ENCODE assay signal across 1 cellular context in the genomic region with DNA sequence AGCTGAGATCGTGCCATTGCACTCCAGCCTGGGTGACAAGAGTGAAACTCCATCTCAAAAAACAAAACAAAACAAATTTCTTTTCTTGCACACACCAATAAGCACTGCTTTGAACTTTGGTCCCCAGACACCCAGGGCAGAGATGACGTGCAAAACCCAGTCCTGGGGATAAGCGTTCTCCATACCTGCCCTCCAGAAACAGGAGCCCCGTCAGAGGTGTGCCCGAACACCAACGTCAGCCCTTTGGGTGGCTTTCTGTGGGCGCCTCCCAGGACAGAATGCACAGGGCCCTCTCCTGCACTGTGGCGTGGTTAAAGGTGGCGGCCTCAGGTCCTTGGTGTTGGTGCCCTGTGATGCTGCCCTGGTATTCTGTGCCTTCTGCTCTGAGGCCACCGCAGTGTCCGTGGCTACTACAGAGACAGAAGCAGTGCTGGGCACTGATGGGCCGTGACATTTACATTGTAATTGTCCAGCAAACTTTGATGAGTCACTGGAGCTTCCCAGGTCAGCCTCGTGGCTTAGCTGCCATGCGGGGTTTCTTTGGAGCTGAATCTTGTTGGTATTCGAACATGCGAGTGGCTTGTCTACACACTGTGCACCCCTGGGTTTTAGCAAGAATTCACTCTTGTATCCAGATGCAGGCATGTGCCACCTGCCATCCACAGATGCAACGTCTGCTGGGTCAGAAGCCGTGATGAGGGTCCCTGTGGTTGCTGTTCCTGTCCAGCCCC.
TF ChIP-seq lines count a peak whose summit lies in the region.

No MANE protein-coding gene starts in this region.

TF ChIP-seq in HepG2, 621 proteins besides CTCF, POLR2A, EP300 and RAD21 (continued from another document):
- TF ChIP-seq, protein P1, sequence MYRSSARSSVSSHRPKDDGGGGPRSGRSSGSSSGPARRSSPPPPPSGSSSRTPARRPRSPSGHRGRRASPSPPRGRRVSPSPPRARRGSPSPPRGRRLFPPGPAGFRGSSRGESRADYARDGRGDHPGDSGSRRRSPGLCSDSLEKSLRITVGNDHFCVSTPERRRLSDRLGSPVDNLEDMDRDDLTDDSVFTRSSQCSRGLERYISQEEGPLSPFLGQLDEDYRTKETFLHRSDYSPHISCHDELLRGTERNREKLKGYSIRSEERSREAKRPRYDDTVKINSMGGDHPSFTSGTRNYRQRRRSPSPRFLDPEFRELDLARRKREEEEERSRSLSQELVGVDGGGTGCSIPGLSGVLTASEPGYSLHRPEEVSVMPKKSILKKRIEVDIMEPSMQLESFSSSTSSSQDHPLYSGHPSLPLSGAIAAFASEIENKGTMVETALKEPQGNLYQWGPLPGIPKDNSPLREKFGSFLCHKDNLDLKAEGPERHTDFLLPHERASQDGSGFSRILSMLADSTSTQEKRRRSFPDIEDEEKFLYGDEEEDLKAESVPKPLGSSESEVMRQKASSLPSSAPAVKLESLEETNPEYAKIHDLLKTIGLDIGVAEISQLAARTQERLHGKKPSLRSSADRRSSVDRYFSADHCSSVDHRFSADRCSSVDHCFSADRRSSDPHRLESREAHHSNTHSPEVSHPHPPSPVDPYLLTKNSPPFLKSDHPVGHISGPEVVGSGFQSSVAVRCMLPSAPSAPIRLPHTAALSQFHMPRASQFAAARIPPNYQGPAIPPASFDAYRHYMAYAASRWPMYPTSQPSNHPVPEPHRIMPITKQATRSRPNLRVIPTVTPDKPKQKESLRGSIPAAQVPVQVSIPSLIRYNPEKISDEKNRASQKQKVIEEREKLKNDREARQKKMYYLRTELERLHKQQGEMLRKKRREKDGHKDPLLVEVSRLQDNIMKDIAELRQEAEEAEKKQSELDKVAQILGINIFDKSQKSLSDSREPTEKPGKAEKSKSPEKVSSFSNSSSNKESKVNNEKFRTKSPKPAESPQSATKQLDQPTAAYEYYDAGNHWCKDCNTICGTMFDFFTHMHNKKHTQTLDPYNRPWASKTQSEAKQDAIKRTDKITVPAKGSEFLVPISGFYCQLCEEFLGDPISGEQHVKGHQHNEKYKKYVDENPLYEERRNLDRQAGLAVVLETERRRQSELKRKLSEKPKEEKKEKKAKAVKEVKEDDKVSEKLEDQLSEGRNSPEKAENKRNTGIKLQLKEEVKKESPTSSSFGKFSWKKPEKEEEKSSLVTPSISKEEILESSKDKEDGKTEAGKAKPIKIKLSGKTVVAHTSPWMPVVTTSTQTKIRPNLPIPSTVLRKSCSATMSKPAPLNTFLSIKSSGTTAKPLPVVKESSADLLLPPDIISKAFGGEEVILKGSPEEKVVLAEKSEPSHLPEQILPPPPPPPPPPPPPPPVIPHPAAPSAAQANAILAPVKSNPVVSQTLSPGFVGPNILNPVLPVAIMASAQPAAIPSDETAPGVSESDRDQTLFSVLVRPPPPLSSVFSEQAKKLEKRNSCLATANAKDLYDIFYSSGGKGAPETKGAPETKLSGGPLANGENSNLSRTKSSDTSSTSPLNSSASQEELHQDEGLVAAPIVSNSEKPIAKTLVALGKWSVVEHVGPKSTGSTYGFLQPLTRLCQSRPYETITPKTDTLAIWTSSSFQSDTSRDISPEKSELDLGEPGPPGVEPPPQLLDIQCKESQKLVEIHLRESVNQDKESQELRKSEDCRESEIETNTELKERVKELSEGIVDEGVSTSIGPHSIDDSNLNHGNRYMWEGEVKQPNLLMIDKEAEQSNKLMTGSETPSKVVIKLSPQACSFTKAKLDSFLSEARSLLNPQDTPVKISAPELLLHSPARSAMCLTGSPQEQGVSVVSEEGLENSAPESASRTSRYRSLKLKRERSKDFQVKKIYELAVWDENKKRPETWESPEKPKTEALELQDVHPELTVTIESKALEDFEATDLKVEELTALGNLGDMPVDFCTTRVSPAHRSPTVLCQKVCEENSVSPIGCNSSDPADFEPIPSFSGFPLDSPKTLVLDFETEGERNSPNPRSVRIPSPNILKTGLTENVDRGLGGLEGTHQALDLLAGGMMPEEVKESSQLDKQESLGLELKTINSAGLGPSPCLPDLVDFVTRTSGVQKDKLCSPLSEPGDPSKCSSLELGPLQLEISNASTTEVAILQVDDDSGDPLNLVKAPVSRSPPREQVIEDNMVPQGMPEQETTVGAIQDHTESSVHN (CRISPR knock-in tag; IDR thresholded peaks at IDR 0.05), result no peak
- TF ChIP-seq ARNT2 (CRISPR knock-in tag; IDR thresholded peaks at IDR 0.05; ENCODE audit: low read depth) (no peak), JDP2 (CRISPR knock-in tag; IDR thresholded peaks at IDR 0.05; ENCODE audit: borderline replicate concordance) (no peak), SAFB2 (CRISPR knock-in tag; IDR thresholded peaks at IDR 0.05; ENCODE audit: borderline replicate concordance, low read depth) (no peak), TBX3 (IDR thresholded peaks at IDR 0.05; ENCODE audit: borderline replicate concordance) (no peak), ARNT (IDR thresholded peaks at IDR 0.05) (no peak), ZNF451 (CRISPR knock-in tag; IDR thresholded peaks at IDR 0.05) (no peak), ZFP36L2 (CRISPR knock-in tag; IDR thresholded peaks at IDR 0.05) (no peak), ZBTB38 (CRISPR knock-in tag; IDR thresholded peaks at IDR 0.05) (peak; percentile 37; the same call in 1 of the 2 replicates), SCMH1 (CRISPR knock-in tag; IDR thresholded peaks at IDR 0.05; ENCODE audit: borderline replicate concordance) (no peak), NAIF1 (CRISPR knock-in tag; IDR thresholded peaks at IDR 0.05; ENCODE audit: borderline replicate concordance) (no peak), MEIS2 (CRISPR knock-in tag; IDR thresholded peaks at IDR 0.05) (no peak), MXI1 (IDR thresholded peaks at IDR 0.05; ENCODE audit: borderline replicate concordance, low read depth, low read length) (peak; percentile 39; the same call in 1 of the 3 replicates), ZC3H13 (CRISPR knock-in tag; IDR thresholded peaks at IDR 0.05) (no peak), HNF4G (IDR thresholded peaks at IDR 0.05; ENCODE audit: borderline replicate concordance, low read depth, low read length) (no peak), HNF4G (CRISPR knock-in tag; IDR thresholded peaks at IDR 0.05; ENCODE audit: borderline replicate concordance, low read depth) (no peak), ZNF121 (CRISPR knock-in tag; IDR thresholded peaks at IDR 0.05) (no peak), POGZ (CRISPR knock-in tag; IDR thresholded peaks at IDR 0.05) (no peak), NFE2L2 (IDR thresholded peaks at IDR 0.05; ENCODE audit: low read length) (peak; percentile 61; the same call in 1 of the 2 replicates), FIP1L1 (IDR thresholded peaks at IDR 0.05; ENCODE audit: borderline replicate concordance, insufficient read depth, low read depth, low read length) (no peak)
- TF ChIP-seq, protein P2, sequence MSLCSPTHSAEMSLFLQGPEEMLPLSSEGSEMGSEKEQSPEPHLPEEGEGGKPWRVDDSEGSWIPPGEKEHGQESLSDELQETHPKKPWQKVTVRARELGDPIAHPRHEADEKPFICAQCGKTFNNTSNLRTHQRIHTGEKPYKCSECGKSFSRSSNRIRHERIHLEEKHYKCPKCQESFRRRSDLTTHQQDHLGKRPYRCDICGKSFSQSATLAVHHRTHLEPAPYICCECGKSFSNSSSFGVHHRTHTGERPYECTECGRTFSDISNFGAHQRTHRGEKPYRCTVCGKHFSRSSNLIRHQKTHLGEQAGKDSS (CRISPR knock-in tag; IDR thresholded peaks at IDR 0.05; ENCODE audit: borderline replicate concordance, low read depth), result no peak
- TF ChIP-seq, protein P3, sequence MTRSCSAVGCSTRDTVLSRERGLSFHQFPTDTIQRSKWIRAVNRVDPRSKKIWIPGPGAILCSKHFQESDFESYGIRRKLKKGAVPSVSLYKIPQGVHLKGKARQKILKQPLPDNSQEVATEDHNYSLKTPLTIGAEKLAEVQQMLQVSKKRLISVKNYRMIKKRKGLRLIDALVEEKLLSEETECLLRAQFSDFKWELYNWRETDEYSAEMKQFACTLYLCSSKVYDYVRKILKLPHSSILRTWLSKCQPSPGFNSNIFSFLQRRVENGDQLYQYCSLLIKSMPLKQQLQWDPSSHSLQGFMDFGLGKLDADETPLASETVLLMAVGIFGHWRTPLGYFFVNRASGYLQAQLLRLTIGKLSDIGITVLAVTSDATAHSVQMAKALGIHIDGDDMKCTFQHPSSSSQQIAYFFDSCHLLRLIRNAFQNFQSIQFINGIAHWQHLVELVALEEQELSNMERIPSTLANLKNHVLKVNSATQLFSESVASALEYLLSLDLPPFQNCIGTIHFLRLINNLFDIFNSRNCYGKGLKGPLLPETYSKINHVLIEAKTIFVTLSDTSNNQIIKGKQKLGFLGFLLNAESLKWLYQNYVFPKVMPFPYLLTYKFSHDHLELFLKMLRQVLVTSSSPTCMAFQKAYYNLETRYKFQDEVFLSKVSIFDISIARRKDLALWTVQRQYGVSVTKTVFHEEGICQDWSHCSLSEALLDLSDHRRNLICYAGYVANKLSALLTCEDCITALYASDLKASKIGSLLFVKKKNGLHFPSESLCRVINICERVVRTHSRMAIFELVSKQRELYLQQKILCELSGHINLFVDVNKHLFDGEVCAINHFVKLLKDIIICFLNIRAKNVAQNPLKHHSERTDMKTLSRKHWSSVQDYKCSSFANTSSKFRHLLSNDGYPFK (CRISPR knock-in tag; IDR thresholded peaks at IDR 0.05; ENCODE audit: borderline replicate concordance), result no peak
- TF ChIP-seq, protein P4, sequence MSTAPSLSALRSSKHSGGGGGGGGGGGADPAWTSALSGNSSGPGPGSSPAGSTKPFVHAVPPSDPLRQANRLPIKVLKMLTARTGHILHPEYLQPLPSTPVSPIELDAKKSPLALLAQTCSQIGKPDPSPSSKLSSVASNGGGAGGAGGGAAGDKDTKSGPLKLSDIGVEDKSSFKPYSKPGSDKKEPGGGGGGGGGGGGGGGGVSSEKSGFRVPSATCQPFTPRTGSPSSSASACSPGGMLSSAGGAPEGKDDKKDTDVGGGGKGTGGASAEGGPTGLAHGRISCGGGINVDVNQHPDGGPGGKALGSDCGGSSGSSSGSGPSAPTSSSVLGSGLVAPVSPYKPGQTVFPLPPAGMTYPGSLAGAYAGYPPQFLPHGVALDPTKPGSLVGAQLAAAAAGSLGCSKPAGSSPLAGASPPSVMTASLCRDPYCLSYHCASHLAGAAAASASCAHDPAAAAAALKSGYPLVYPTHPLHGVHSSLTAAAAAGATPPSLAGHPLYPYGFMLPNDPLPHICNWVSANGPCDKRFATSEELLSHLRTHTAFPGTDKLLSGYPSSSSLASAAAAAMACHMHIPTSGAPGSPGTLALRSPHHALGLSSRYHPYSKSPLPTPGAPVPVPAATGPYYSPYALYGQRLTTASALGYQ (CRISPR knock-in tag; IDR thresholded peaks at IDR 0.05), result no peak
